In genomic region chr21:29305561-29305960, GRCh38 we compare ENCODE assay signal across 14 cellular contexts. TPM values are rescaled to one million over a fixed set of nuclear protein-coding genes. Genes with fewer than 3 reads are reported as not detected.
A peak's percentile ranks its signal among the peaks of the same experiment; 100 is the strongest.
DNase-seq lines count a peak whose midpoint lies in the region; ATAC-seq, FAIRE-seq and TF ChIP-seq lines count a peak whose summit lies in the region.
"Had no signal": no experiment of that assay in that cellular context is flagged by ENCODE, and none has a peak within 500 bp of the region (broad histone marks: within the 10 kb centered on the region; RNA-seq: fewer than 3 reads in every experiment).

No MANE protein-coding gene starts in this region.

- H3K36me3 Mint-ChIP-seq in activated naive CD8-positive, alpha-beta T cell treated with anti-CD3 and anti-CD28 coated beads, Interleukin-2, amount 50 U/mL, for 24 hours (ENCODE audit: low read depth), result peaks cover 19% of the 10 kb centered on the region
- peaks cover 27% of the 10 kb centered on the region for H3K36me3 Mint-ChIP-seq in neural progenitor cell

- intact Hi-C loops in HepG2 (cut with micrococcal nuclease; ENCODE audit: unreplicated experiment), result no loop called here
- intact Hi-C loops in right lobe of liver (cut with DNase I), result no loop called here

- TF ChIP-seq EP300 in HepG2 (IDR thresholded peaks at IDR 0.05; ENCODE audit: low read depth in 2 of 2, low read length in 2 of 2) (no peak), HepG2 (CRISPR knock-in tag; IDR thresholded peaks at IDR 0.05; ENCODE audit: borderline replicate concordance) (no peak)

- TF ChIP-seq CTCF in HepG2 (CRISPR knock-in tag; IDR thresholded peaks at IDR 0.05), result no peak
- no peak for TF ChIP-seq CTCF in right lobe of liver (IDR thresholded peaks at IDR 0.05)
- TF ChIP-seq CTCF in neural progenitor cell (IDR thresholded peaks at IDR 0.05), result no peak

- no peaks in the 10 kb centered on the region for H3K9me3 ChIP-seq in HepG2 (ENCODE audit: low read length)
- no peaks in the 10 kb centered on the region for H3K9me3 ChIP-seq in right lobe of liver
- H3K9me3 ChIP-seq in neural progenitor cell (ENCODE audit: low read depth), result no peaks in the 10 kb centered on the region
- H3K9me3 ChIP-seq: heart right ventricle had no signal

- POLR2A ChIA-PET in HepG2 (lab: Yijun Ruan, JAX), result no interaction called here

- peaks cover 2% of the 10 kb centered on the region for H3K9me3 Mint-ChIP-seq in activated naive CD8-positive, alpha-beta T cell treated with anti-CD3 and anti-CD28 coated beads, Interleukin-2, amount 50 U/mL, for 24 hours
- H3K9me3 Mint-ChIP-seq in neural progenitor cell, result peaks cover 16% of the 10 kb centered on the region

- H3K4me2 ChIP-seq in HepG2 (ENCODE audit: low read depth, low read length), result peak overlapping the region; percentile 16; the same call in 1 of the 2 replicates
- H3K4me2 ChIP-seq in neural progenitor cell, result no peak overlapping the region

- H4K20me1 ChIP-seq in HepG2 (ENCODE audit: insufficient read depth, low read length), result peaks cover 79% of the 10 kb centered on the region
- peaks cover 72% of the 10 kb centered on the region for H4K20me1 ChIP-seq in neural progenitor cell (ENCODE audit: low read depth)

- TF ChIP-seq RAD21 in HepG2 (CRISPR knock-in tag; IDR thresholded peaks at IDR 0.05), result no peak

- CTCF ChIA-PET in HepG2 (lab: Yijun Ruan, JAX; ENCODE audit: low intra/inter-chr PET ratio, low total read pairs), result no interaction called here

- peaks cover 99% of the 10 kb centered on the region for H3K79me2 ChIP-seq in HepG2 (ENCODE audit: insufficient read depth, low read length)
- peaks cover 100% of the 10 kb centered on the region for H3K79me2 ChIP-seq in neural progenitor cell (ENCODE audit: low read depth)

- ATAC-seq in HepG2 (peak; percentile 54), right lobe of liver (no peak), GM18505 (IDR thresholded peaks at IDR 0.05; ENCODE audit: unreplicated experiment) (no peak), GM21723 (IDR thresholded peaks at IDR 0.05; ENCODE audit: unreplicated experiment) (no peak)
- ATAC-seq in activated naive CD8-positive, alpha-beta T cell treated with anti-CD3 and anti-CD28 coated beads, Interleukin-2, amount 50 U/mL, for 24 hours, result no peak
- ATAC-seq: heart right ventricle, Panc1 had no signal

- in situ Hi-C loops in HepG2 (cut with HindIII; ENCODE audit: extremely low pct_ligation_motif_present, low pct_unique_long_range_greater_than_20kb), result no loop called here

- H3F3A ChIP-seq in neural progenitor cell (ENCODE audit: low read depth), result no peaks in the 10 kb centered on the region

- no peaks in the 10 kb centered on the region for H3K27me3 Mint-ChIP-seq in activated naive CD8-positive, alpha-beta T cell treated with anti-CD3 and anti-CD28 coated beads, Interleukin-2, amount 50 U/mL, for 24 hours
- no peaks in the 10 kb centered on the region for H3K27me3 Mint-ChIP-seq in neural progenitor cell (ENCODE audit: insufficient read depth, low read depth)

- BruUV-seq in HepG2 (replicated peaks; lab: Mats Ljungman, UMichigan), result no TSS peak

- TF ChIP-seq POLR2A in HepG2 (IDR thresholded peaks at IDR 0.05; ENCODE audit: insufficient read depth in 1 of 2, low read depth in 2 of 2, low read length in 2 of 2), result no peak
- no peak for TF ChIP-seq POLR2A in right lobe of liver (IDR thresholded peaks at IDR 0.05)
- TF ChIP-seq POLR2A in GM18505 (IDR thresholded peaks at IDR 0.05; ENCODE audit: borderline replicate concordance, extremely low read depth, insufficient read depth, insufficient read length), result no peak

- FAIRE-seq in HepG2 (lab: Jason Lieb, UNC) (no peak), urothelium cell line (lab: Jason Lieb, UNC) (peak; percentile 80)

- no peak overlapping the region for H3K4me3 Mint-ChIP-seq in activated naive CD8-positive, alpha-beta T cell treated with anti-CD3 and anti-CD28 coated beads, Interleukin-2, amount 50 U/mL, for 24 hours
- no peak overlapping the region for H3K4me3 Mint-ChIP-seq in neural progenitor cell

- H3K36me3 ChIP-seq in HepG2 (replicated peaks in 1 of 2; ENCODE audit: control insufficient read depth in 1 of 2, insufficient read depth in 2 of 2, low read length in 2 of 2) (peaks cover 1 to 5% of the 10 kb centered on the region in 2 experiments; a peak in 1 of 5 replicates), right lobe of liver (no peaks in the 10 kb centered on the region), neural progenitor cell (no peaks in the 10 kb centered on the region)

- DNase-seq in HepG2 (ENCODE audit: low spot score) (peak; percentile 35), right lobe of liver (no peak), neural progenitor cell (ENCODE audit: low spot score) (no peak), urothelium cell line (ENCODE audit: low spot score) (no peak), NCI-H187 (lab: John Stamatoyannopoulos, UW) (no peak)
- DNase-seq in activated naive CD8-positive, alpha-beta T cell treated with anti-CD3 and anti-CD28 coated beads, Interleukin-2, amount 50 U/mL, for 24 hours, result no peak
- DNase-seq: DMS53; heart right ventricle; Kasumi-1; NCI-H524; stimulated activated CD4-positive, alpha-beta T cell treated with anti-CD3 and anti-CD28 coated beads, Interleukin-4, amount 100 ng/mL, for 24 hours had no signal

- WGBS in HepG2 (ENCODE audit: low lambda C conversion rate), result 14% methylated on average over 1 of the region's 1 CpG
- 0% methylated on average over 1 of the region's 1 CpG for WGBS in right lobe of liver (ENCODE audit: insufficient coverage, low coverage, low lambda C conversion rate, missing lambda C conversion rate)

- H3K4me3 ChIP-seq in HepG2 (replicated peaks in 1 of 3; ENCODE audit: insufficient read depth in 1 of 3, low read depth in 2 of 3, low read length in 3 of 3) (no peak overlapping the region), right lobe of liver (no peak overlapping the region), neural progenitor cell (no peak overlapping the region)

- H3K27me3 ChIP-seq in HepG2 (ENCODE audit: control insufficient read depth in 1 of 2, insufficient read depth in 2 of 2, low read length in 2 of 2), result no peaks in the 10 kb centered on the region
- H3K27me3 ChIP-seq in right lobe of liver, result no peaks in the 10 kb centered on the region
- no peaks in the 10 kb centered on the region for H3K27me3 ChIP-seq in neural progenitor cell
- H3K27me3 ChIP-seq: heart right ventricle had no signal

- H3K9ac ChIP-seq in HepG2 (ENCODE audit: insufficient read depth, low read depth, low read length) (0 out of 2 replicates have a peak overlapping the region, but pooled peaks have one; percentile 17), neural progenitor cell (no peak overlapping the region)

- H3K4me1 Mint-ChIP-seq in activated naive CD8-positive, alpha-beta T cell treated with anti-CD3 and anti-CD28 coated beads, Interleukin-2, amount 50 U/mL, for 24 hours, result peaks cover 83% of the 10 kb centered on the region
- peaks cover 18% of the 10 kb centered on the region for H3K4me1 Mint-ChIP-seq in neural progenitor cell

- H3K4me1 ChIP-seq in HepG2 (ENCODE audit: insufficient read depth, low read length), result peaks cover 66% of the 10 kb centered on the region
- H3K4me1 ChIP-seq in right lobe of liver, result peaks cover 0 to 60% (median 22%) of the 10 kb centered on the region in 4 donors
- peaks cover 7% of the 10 kb centered on the region for H3K4me1 ChIP-seq in neural progenitor cell

- peak overlapping the region; percentile 71 for H3K27ac Mint-ChIP-seq in activated naive CD8-positive, alpha-beta T cell treated with anti-CD3 and anti-CD28 coated beads, Interleukin-2, amount 50 U/mL, for 24 hours
- no peak overlapping the region for H3K27ac Mint-ChIP-seq in neural progenitor cell

- H3K27ac ChIP-seq in HepG2 (ENCODE audit: extremely low read length, insufficient read depth, low read length) (peak overlapping the region; percentile 47), right lobe of liver (peak overlapping the region in 1 of 3 donors; percentile 2), neural progenitor cell (peak overlapping the region; percentile 8)

- H2AFZ ChIP-seq in HepG2 (ENCODE audit: low read length), result no peak overlapping the region
- H2AFZ ChIP-seq in neural progenitor cell (replicated peaks), result no peak overlapping the region

RNA-seq across cellular contexts. Expression of gene BACH1, which starts 6.8 kb away (rescaled TPM):
- 51.7 and 68.9 TPM in 2 replicates for total RNA-seq in HepG2 (2016; rRNA removed; fragmentation: Illumina TruSeq; extraction: Trizol)
- total RNA-seq in HepG2 (2016; cell fraction: cytosol; rRNA removed; fragmentation: Illumina TruSeq; extraction: Trizol; ENCODE audit: low read depth), result 113 and 125 TPM in 2 replicates
- 49.5 and 66.2 TPM in 2 replicates for total RNA-seq in HepG2 (2016; cell fraction: insoluble cytoplasmic fraction; rRNA removed; fragmentation: Illumina TruSeq; extraction: Trizol)
- 187 and 248 TPM in 2 replicates for total RNA-seq in HepG2 (2016; cell fraction: membrane; rRNA removed; fragmentation: Illumina TruSeq; extraction: Trizol)
- total RNA-seq in HepG2 (2016; cell fraction: nucleus; rRNA removed; fragmentation: Illumina TruSeq; extraction: Trizol), result 43.0 and 46.1 TPM in 2 replicates
- 11.9 and 16.5 TPM in 2 replicates for polyA plus RNA-seq in HepG2 (2011; rRNA removed)
- polyA plus RNA-seq in HepG2 (2011; cell fraction: cytosol; rRNA removed), result 6.1 and 8.1 TPM in 2 replicates
- polyA plus RNA-seq in HepG2 (2011; cell fraction: nucleus; rRNA removed), result 7.4 and 10.3 TPM in 2 replicates
- polyA plus RNA-seq in HepG2 (2012), result 19.6 and 28.5 TPM in 2 replicates
- 0.31 and 0.51 TPM in 2 replicates for polyA plus RNA-seq in HepG2 (2016; cell fraction: cytosol; fragmentation: Illumina TruSeq; extraction: Trizol; ENCODE audit: low read depth)
- 17.5 and 19.8 TPM in 2 replicates for polyA plus RNA-seq in HepG2 (2016; cell fraction: insoluble cytoplasmic fraction; fragmentation: Illumina TruSeq; extraction: Trizol; ENCODE audit: low read depth)
- polyA plus RNA-seq in HepG2 (2016; cell fraction: membrane; fragmentation: Illumina TruSeq; extraction: Trizol; ENCODE audit: low read depth), result 2.6 and 3.9 TPM in 2 replicates
- polyA plus RNA-seq in HepG2 (2016; cell fraction: nucleus; fragmentation: Illumina TruSeq; extraction: Trizol; ENCODE audit: insufficient read depth, low read depth), result 11.8 and 12.9 TPM in 2 replicates
- polyA minus RNA-seq in HepG2 (2011; rRNA and poly(A)+ RNA removed; ENCODE audit: low replicate concordance), result 153 and 196 TPM in 2 replicates
- 67.8 and 73.1 TPM in 2 replicates for polyA minus RNA-seq in HepG2 (2011; cell fraction: cytosol; rRNA and poly(A)+ RNA removed)
- polyA minus RNA-seq in HepG2 (2011; cell fraction: nucleus; rRNA and poly(A)+ RNA removed), result 101 and 111 TPM in 2 replicates
- 10 to 100 TPM; 22.7 to 57.5 (median 27.2) TPM for total RNA-seq in right lobe of liver
- 48.4 and 93.8 TPM in 2 replicates for total RNA-seq in neural progenitor cell (ENCODE audit: low replicate concordance)
